In the genomic region with DNA sequence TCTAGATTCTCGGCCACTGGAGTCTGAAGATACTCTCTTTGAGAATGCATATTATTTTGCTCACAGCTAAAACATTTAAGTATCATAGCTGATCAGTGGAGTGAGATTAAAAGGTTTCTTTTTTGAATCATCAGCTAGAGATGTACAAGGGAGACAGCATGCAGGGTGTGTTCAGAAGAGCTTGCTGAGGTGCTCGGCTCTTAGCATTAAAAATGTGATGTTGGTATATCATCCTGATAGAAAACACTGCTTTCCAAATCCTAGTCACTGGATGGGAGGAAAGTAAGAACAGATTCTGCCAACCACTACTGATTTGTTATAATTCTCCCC, we compare ENCODE assay signal across 21 cellular contexts.
"Had no signal": no experiment of that assay in that cellular context is flagged by ENCODE, and none has a peak within 500 bp of the region (broad histone marks: within the 10 kb centered on the region; RNA-seq: fewer than 3 reads in every experiment).

No MANE protein-coding gene starts in this region.

- H3K27ac ChIP-seq: adrenal gland, esophagus muscularis mucosa, gastroesophageal sphincter, heart left ventricle, left ventricle myocardium inferior, tibial nerve, uterus had no signal

- H3K9me3 Mint-ChIP-seq: activated naive CD4-positive, alpha-beta T cell treated with anti-CD3 and anti-CD28 coated beads, Interleukin-2, amount 10 ng/mL, durations not matched to agents 7 days and 5 days had no signal

- H3K27me3 ChIP-seq: adrenal gland, esophagus muscularis mucosa, tibial nerve, uterus had no signal

- H3K9me3 ChIP-seq: adrenal gland, esophagus muscularis mucosa, gastroesophageal sphincter, heart left ventricle, left ventricle myocardium inferior, tibial nerve, uterus had no signal

- H3K36me3 Mint-ChIP-seq: activated naive CD4-positive, alpha-beta T cell treated with anti-CD3 and anti-CD28 coated beads, Interleukin-2, amount 10 ng/mL, durations not matched to agents 7 days and 5 days had no signal

- H3K4me3 ChIP-seq: adrenal gland, esophagus muscularis mucosa, gastroesophageal sphincter, heart left ventricle, left ventricle myocardium inferior, tibial nerve, uterus had no signal

- ATAC-seq: gastroesophageal sphincter, heart left ventricle had no signal

- H3K27ac Mint-ChIP-seq: activated naive CD4-positive, alpha-beta T cell treated with anti-CD3 and anti-CD28 coated beads, Interleukin-2, amount 10 ng/mL, durations not matched to agents 7 days and 5 days had no signal

- H3K4me3 Mint-ChIP-seq: activated naive CD4-positive, alpha-beta T cell treated with anti-CD3 and anti-CD28 coated beads, Interleukin-2, amount 10 ng/mL, durations not matched to agents 7 days and 5 days had no signal

- H3K36me3 ChIP-seq: adrenal gland, esophagus muscularis mucosa, gastroesophageal sphincter, heart left ventricle, left ventricle myocardium inferior, tibial nerve, uterus had no signal

- DNase-seq: activated CD4-positive, alpha-beta T cell treated with anti-CD3 and anti-CD28 coated beads, Interleukin-2, amount 50 U/mL, for 4 hours; activated CD8-positive, alpha-beta memory T cell treated with anti-CD3 and anti-CD28 coated beads, Interleukin-2, amount 50 U/mL, for 4 hours; activated effector memory CD4-positive, alpha-beta T cell treated with Interleukin-2 at 50 U/mL for 16 hours; activated naive CD4-positive, alpha-beta T cell treated with anti-CD3 and anti-CD28 coated beads, Interleukin-2, amount 10 ng/mL, durations not matched to agents 7 days and 5 days; adrenal gland; effector CD4-positive, alpha-beta T cell; heart left ventricle; kidney glomerular epithelial cell; left ventricle myocardium inferior; mammary epithelial cell; occipital lobe; posterior cingulate gyrus; retina; stimulated activated CD4-positive, alpha-beta T cell treated with anti-CD3 and anti-CD28 coated beads, Interleukin-12 subunit alpha, Interleukin-12 subunit beta, amount 100 ng/mL, for 4 hours; stimulated activated CD4-positive, alpha-beta T cell treated with anti-CD3 and anti-CD28 coated beads, Interleukin-1b, Interleukin-23, amount 100 ng/mL, for 48 hours; stimulated activated CD8-positive, alpha-beta memory T cell treated with anti-CD3 and anti-CD28 coated beads, Interleukin-4, amount 100 ng/mL, for 48 hours; stimulated activated naive CD4-positive, alpha-beta T cell; uterus had no signal

- H3K4me1 ChIP-seq: adrenal gland, esophagus muscularis mucosa, gastroesophageal sphincter, heart left ventricle, left ventricle myocardium inferior, tibial nerve, uterus had no signal
